25 cellular contexts compared by ENCODE assay signal in the genomic region with DNA sequence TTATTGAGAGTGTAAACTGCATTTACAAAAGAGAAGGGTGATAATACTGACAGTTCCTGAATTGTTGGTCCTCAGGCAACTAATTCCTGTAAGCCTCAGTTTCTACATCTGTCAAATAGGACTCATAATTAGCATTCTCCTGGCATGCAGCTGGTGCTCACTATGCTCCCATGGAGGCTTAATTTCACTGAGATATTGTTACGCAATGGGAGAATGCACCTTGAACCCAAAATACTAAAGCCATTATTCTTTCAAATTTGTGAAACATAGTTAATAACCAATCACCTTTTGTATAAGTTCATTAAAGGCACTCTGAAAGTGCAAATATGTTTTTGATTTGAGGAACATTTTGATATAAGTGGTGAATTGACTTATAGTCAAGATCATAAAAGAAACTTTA.
"Had no signal": no experiment of that assay in that cellular context is flagged by ENCODE, and none has a peak within 500 bp of the region (broad histone marks: within the 10 kb centered on the region; RNA-seq: fewer than 3 reads in every experiment).

No MANE protein-coding gene starts in this region.

- H3K4me3 ChIP-seq: colonic mucosa, coronary artery, dorsolateral prefrontal cortex, esophagus muscularis mucosa, esophagus squamous epithelium, gastrocnemius medialis, gastroesophageal sphincter, heart left ventricle, heart right ventricle had no signal

- ATAC-seq: effector memory CD8-positive, alpha-beta T cell; esophagus mucosa; foreskin keratinocyte; gastrocnemius medialis; gastroesophageal sphincter; heart left ventricle; heart right ventricle had no signal

- DNase-seq: colonic mucosa; cortex of kidney; dermis blood vessel endothelial cell; dorsolateral prefrontal cortex; effector CD4-positive, alpha-beta T cell; effector CD8-positive, alpha-beta T cell; effector memory CD4-positive, alpha-beta T cell; effector memory CD8-positive, alpha-beta T cell; endodermal cell; erythroblast; esophagus squamous epithelium; foreskin fibroblast; foreskin keratinocyte; foreskin melanocyte; gastrocnemius medialis; glutamatergic neuron; head of caudate nucleus; heart left ventricle; heart right ventricle had no signal

- H3K27me3 ChIP-seq: colonic mucosa, dorsolateral prefrontal cortex, esophagus muscularis mucosa, esophagus squamous epithelium, foreskin keratinocyte, gastrocnemius medialis, gastroesophageal sphincter, heart left ventricle, heart right ventricle had no signal

- H3K9me3 ChIP-seq: colonic mucosa, esophagus muscularis mucosa, esophagus squamous epithelium, gastrocnemius medialis, gastroesophageal sphincter, heart left ventricle, heart right ventricle had no signal

- H3K4me1 ChIP-seq: colonic mucosa, esophagus squamous epithelium, foreskin keratinocyte, gastrocnemius medialis had no signal

- H3K27ac ChIP-seq: colonic mucosa, coronary artery, dorsolateral prefrontal cortex, epithelial cell of prostate, esophagus muscularis mucosa, esophagus squamous epithelium, foreskin keratinocyte, gastrocnemius medialis, gastroesophageal sphincter, heart left ventricle, heart right ventricle had no signal

- FAIRE-seq: endothelial cell of umbilical vein had no signal

- H3K36me3 ChIP-seq: colonic mucosa, esophagus muscularis mucosa, esophagus squamous epithelium, gastrocnemius medialis, gastroesophageal sphincter, heart left ventricle, heart right ventricle had no signal
